Comparison of ENCODE assay signal across 1 cellular context in the genomic region with DNA sequence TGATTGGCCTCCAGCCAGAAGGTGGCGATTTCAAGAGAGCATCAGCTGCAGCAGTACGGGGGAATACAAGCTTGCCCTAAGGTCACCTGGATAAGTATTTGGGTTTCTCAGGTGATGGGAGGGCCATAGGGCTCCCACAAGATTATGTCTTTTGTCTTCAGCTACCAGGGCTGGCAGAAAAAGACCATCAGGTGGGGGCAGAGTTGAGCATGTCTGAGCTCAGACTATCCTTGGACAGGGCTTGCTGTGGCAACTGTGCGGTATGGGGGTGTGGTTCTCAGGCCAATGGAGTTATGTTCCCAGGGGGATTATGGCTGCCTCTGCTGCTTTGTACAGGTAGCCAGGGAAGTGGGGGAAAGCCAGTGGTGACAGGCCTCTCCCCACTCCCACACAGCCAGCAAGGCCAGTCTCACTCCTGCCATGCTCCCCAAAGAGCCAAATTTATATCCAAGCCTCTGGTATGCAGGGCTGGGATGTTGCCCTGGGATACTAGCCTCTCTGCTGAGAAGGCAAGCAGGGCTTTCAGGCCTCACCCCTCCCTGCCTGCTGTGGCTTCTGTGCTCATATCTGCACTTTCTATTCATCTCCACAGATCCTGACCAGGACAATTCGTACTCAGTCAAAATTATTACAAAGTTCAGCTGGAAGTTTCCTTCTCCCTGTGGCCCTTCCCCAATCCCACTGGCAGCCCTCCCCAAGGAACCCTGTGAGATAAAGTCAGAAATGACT.
TF ChIP-seq lines count a peak whose summit lies in the region.

No MANE protein-coding gene starts in this region.

TF ChIP-seq in SK-N-SH, 30 proteins besides CTCF, POLR2A, EP300 and RAD21:
- TF ChIP-seq, protein P1, sequence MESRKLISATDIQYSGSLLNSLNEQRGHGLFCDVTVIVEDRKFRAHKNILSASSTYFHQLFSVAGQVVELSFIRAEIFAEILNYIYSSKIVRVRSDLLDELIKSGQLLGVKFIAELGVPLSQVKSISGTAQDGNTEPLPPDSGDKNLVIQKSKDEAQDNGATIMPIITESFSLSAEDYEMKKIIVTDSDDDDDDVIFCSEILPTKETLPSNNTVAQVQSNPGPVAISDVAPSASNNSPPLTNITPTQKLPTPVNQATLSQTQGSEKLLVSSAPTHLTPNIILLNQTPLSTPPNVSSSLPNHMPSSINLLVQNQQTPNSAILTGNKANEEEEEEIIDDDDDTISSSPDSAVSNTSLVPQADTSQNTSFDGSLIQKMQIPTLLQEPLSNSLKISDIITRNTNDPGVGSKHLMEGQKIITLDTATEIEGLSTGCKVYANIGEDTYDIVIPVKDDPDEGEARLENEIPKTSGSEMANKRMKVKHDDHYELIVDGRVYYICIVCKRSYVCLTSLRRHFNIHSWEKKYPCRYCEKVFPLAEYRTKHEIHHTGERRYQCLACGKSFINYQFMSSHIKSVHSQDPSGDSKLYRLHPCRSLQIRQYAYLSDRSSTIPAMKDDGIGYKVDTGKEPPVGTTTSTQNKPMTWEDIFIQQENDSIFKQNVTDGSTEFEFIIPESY (IDR thresholded peaks at IDR 0.05; ENCODE audit: borderline replicate concordance, low read depth) = no peak
- TF ChIP-seq IRF3 (IDR thresholded peaks at IDR 0.05; ENCODE audit: low read depth, low read length) = no peak
- TF ChIP-seq RFX5 (IDR thresholded peaks at IDR 0.05; ENCODE audit: low read length) = no peak
- no peak for TF ChIP-seq YY1 (IDR thresholded peaks at IDR 0.05; ENCODE audit: low read depth)
- TF ChIP-seq REST (IDR thresholded peaks at IDR 0.05; ENCODE audit: low read depth, low read length) = no peak
- no peak for TF ChIP-seq GABPA (IDR thresholded peaks at IDR 0.05; ENCODE audit: low read depth)
- no peak for TF ChIP-seq FOXM1 (IDR thresholded peaks at IDR 0.05; ENCODE audit: low read depth)
- no peak for TF ChIP-seq POLR2AphosphoS5 (IDR thresholded peaks at IDR 0.05; ENCODE audit: low read depth, low read length)
- no peak for TF ChIP-seq EZH2phosphoT487 (IDR thresholded peaks at IDR 0.05; ENCODE audit: borderline replicate concordance, low read depth)
- TF ChIP-seq MEF2A (IDR thresholded peaks at IDR 0.05; ENCODE audit: borderline replicate concordance, low read depth) = no peak
- TF ChIP-seq RXRA (IDR thresholded peaks at IDR 0.05; ENCODE audit: borderline replicate concordance, low read depth) = no peak
- no peak for TF ChIP-seq FOXJ3 (CRISPR knock-in tag; IDR thresholded peaks at IDR 0.05)
- TF ChIP-seq ELF1 (IDR thresholded peaks at IDR 0.05) = no peak
- TF ChIP-seq TEAD4 (IDR thresholded peaks at IDR 0.05; ENCODE audit: borderline replicate concordance, insufficient read depth) = no peak
